In genomic region chr15:73127302-73127936, GRCh38 we compare ENCODE assay signal across 8 cellular contexts.
DNase-seq lines count a peak whose midpoint lies in the region; ATAC-seq, FAIRE-seq and TF ChIP-seq lines count a peak whose summit lies in the region.

No MANE protein-coding gene starts in this region.

- DNase-seq in CD1c-positive myeloid dendritic cell (ENCODE audit: extremely low spot score) (peak; percentile 45), NB4 (ENCODE audit: low read depth) (peak; percentile 45), adrenal gland (peak in 6 of 7 donors; percentile 16 to 52 (median 24)), kidney epithelial cell (ENCODE audit: low read depth) (no peak), urothelium cell line (ENCODE audit: low spot score) (peak; percentile 39), T-helper 9 cell (no peak)

- TF ChIP-seq POLR2A in NB4 (IDR thresholded peaks at IDR 0.05; ENCODE audit: extremely low read depth, insufficient read length): no peak
- TF ChIP-seq POLR2A in adrenal gland (IDR thresholded peaks at IDR 0.05): no peak
- no peak for TF ChIP-seq POLR2A in GM18505 (IDR thresholded peaks at IDR 0.05; ENCODE audit: borderline replicate concordance, extremely low read depth, insufficient read depth, insufficient read length)

- no peaks in the 10 kb centered on the region for H3K9me3 ChIP-seq in adrenal gland (replicated peaks in 1 of 3)

- H3K36me3 ChIP-seq in adrenal gland (replicated peaks in 1 of 2) (no peaks in the 10 kb centered on the region), kidney epithelial cell (ENCODE audit: control insufficient read depth, insufficient read depth, low read length) (no peaks in the 10 kb centered on the region)

- WGBS in adrenal gland, 4 donors: 71 to 86% (median 80%) methylated on average over 2 of the region's 2 CpGs

- ATAC-seq in GM18505 (IDR thresholded peaks at IDR 0.05; ENCODE audit: unreplicated experiment): no peak

- no peak overlapping the region for H3K27ac ChIP-seq in adrenal gland

- no peaks in the 10 kb centered on the region for H3K27me3 ChIP-seq in adrenal gland
- H3K27me3 ChIP-seq in kidney epithelial cell (ENCODE audit: control insufficient read depth, insufficient read depth, low read length): no peaks in the 10 kb centered on the region

- intact Hi-C loops in adrenal gland (cut with DNase I): no loop called here

- no peaks in the 10 kb centered on the region for H3K4me1 ChIP-seq in adrenal gland (replicated peaks in 1 of 2)

- no peak overlapping the region for H3K4me3 ChIP-seq in NB4 (ENCODE audit: low read depth, low read length)
- H3K4me3 ChIP-seq in adrenal gland: no peak overlapping the region
- H3K4me3 ChIP-seq in kidney epithelial cell (ENCODE audit: low read depth, low read length): no peak overlapping the region

- FAIRE-seq in urothelium cell line (lab: Jason Lieb, UNC): peak; percentile 75

- TF ChIP-seq CTCF in GM12874 (IDR thresholded peaks at IDR 0.05; ENCODE audit: insufficient read depth, low read depth, low read length): peak; percentile 85
- TF ChIP-seq CTCF in NB4 (IDR thresholded peaks at IDR 0.05; ENCODE audit: low read depth, low read length): peak; percentile 91
- peak; percentile 24 to 66 (median 54) for TF ChIP-seq CTCF in adrenal gland (IDR thresholded peaks at IDR 0.05)
- TF ChIP-seq CTCF in kidney epithelial cell (IDR thresholded peaks at IDR 0.05; ENCODE audit: insufficient read depth, low read length, poor library complexity, severe bottlenecking): peak; percentile 91

Comparison
In these comparisons a context has a peak if more than half of its experiments do, and no peak if none do; other contexts are left out.
1. DNase-seq: peak in CD1c-positive myeloid dendritic cell (single experiment), NB4 (single experiment), adrenal gland (6 of 7) and urothelium cell line (single experiment); none in kidney epithelial cell (single experiment) and T-helper 9 cell (single experiment).
2. Peak in every context shown above with its lines, with median percentiles within 50 percentile points of each other: CTCF ChIP-seq.